8 cellular contexts compared by ENCODE assay signal in genomic region chr7:134646425-134647305, GRCh38. TPM values are rescaled to one million over a fixed set of nuclear protein-coding genes. Genes with fewer than 3 reads are reported as not detected.
DNase-seq lines count a peak whose midpoint lies in the region; ATAC-seq and TF ChIP-seq lines count a peak whose summit lies in the region.

Gene BPGM (plus strand): TSS chr7:134646853. CDS start chr7:134661508, 14,655 bp downstream.

- H3K79me1 ChIP-seq in trophoblast cell (ENCODE audit: low read length) = peaks cover 4% of the 10 kb centered on the region

- peak within 1 kb of the TSS; percentile 3 for H2BK5ac ChIP-seq in trophoblast cell (ENCODE audit: low read depth, low read length, poor library complexity)

- no peaks in the 10 kb centered on the region for H3K4me1 ChIP-seq in trophoblast cell (ENCODE audit: control insufficient read depth in 1 of 2, insufficient read depth in 2 of 2, low read length in 2 of 2)

- H3K4ac ChIP-seq in trophoblast cell (ENCODE audit: low read depth, low read length) = no peak within 1 kb of the TSS

- peak within 1 kb of the TSS; percentile 3 for H2BK120ac ChIP-seq in trophoblast cell (ENCODE audit: insufficient read depth, low read length, poor library complexity)

- DNase-seq in NCI-H1417 (lab: John Stamatoyannopoulos, UW) (peak; percentile 100), SW 1271 (lab: John Stamatoyannopoulos, UW) (peak; percentile 99 to 100), cardiac septum (ENCODE audit: low spot score) (peak; percentile 99), trophoblast cell (peak; percentile 100), type B pancreatic cell (ENCODE audit: extremely low spot score, unreplicated experiment) (peak; percentile 97)

- no peaks in the 10 kb centered on the region for H3K9me3 ChIP-seq in trophoblast cell (ENCODE audit: insufficient read depth, low read depth, low read length)

- H2AK5ac ChIP-seq in trophoblast cell (ENCODE audit: low read length) = no peak within 1 kb of the TSS

- TF ChIP-seq CTCF in GM12874 (IDR thresholded peaks at IDR 0.05; ENCODE audit: insufficient read depth, low read depth, low read length) (peak; percentile 54), type B pancreatic cell (conservative IDR thresholded peaks at IDR 0.05) (peak; percentile 56)

- no peaks in the 10 kb centered on the region for H3K36me3 ChIP-seq in trophoblast cell (ENCODE audit: control insufficient read depth in 1 of 2, insufficient read depth in 2 of 2, low read length in 2 of 2)

- H4K8ac ChIP-seq in trophoblast cell (ENCODE audit: low read depth, low read length) = peak within 1 kb of the TSS; percentile 46

- peak; percentile 99 for ATAC-seq in HG02763 (IDR thresholded peaks at IDR 0.05; ENCODE audit: unreplicated experiment)

- H4K12ac ChIP-seq in trophoblast cell (ENCODE audit: low read depth, low read length) = peak within 1 kb of the TSS; percentile 9

- H4K91ac ChIP-seq in trophoblast cell (ENCODE audit: low read depth, low read length) = peak within 1 kb of the TSS; percentile 3

- H3K27ac ChIP-seq in adipose tissue (ENCODE audit: low read depth, low read length) (peak within 1 kb of the TSS; percentile 30), trophoblast cell (ENCODE audit: low read depth, low read length) (peak within 1 kb of the TSS; percentile 1)

- no peaks in the 10 kb centered on the region for H3K79me2 ChIP-seq in trophoblast cell (ENCODE audit: control insufficient read depth, insufficient read depth, low read length, poor library complexity)

- peak within 1 kb of the TSS; percentile 53 for H2AFZ ChIP-seq in trophoblast cell (ENCODE audit: insufficient read depth, low read length, poor library complexity)

- H3K9me3 Mint-ChIP-seq in type B pancreatic cell = no peaks in the 10 kb centered on the region

- 0% methylated on average over 36 of the region's 36 CpGs for WGBS in adipose tissue, 3 donors
- no CpG with 5 or more reads among the region's 36 CpGs for WGBS in trophoblast cell (ENCODE audit: extremely low coverage, insufficient coverage, insufficient read length)

- H3K4me3 ChIP-seq in trophoblast cell (ENCODE audit: low read depth, low read length) = peak within 1 kb of the TSS; percentile 69

- H3K23ac ChIP-seq in trophoblast cell (ENCODE audit: low read length) = no peak within 1 kb of the TSS

- H3K18ac ChIP-seq in trophoblast cell (ENCODE audit: low read length) = no peak within 1 kb of the TSS

- H2BK12ac ChIP-seq in trophoblast cell (ENCODE audit: low read length) = no peak within 1 kb of the TSS

- H3K36me3 Mint-ChIP-seq in type B pancreatic cell = no peaks in the 10 kb centered on the region

- no peaks in the 10 kb centered on the region for H3K27me3 Mint-ChIP-seq in type B pancreatic cell

- no peaks in the 10 kb centered on the region for H3K27me3 ChIP-seq in trophoblast cell (ENCODE audit: insufficient read depth, low read length)

- H3K27ac Mint-ChIP-seq in type B pancreatic cell = no peak within 1 kb of the TSS

- peaks cover 17% of the 10 kb centered on the region for H3K4me1 Mint-ChIP-seq in type B pancreatic cell (ENCODE audit: unreplicated experiment)

- H3K14ac ChIP-seq in trophoblast cell (ENCODE audit: low read length) = no peak within 1 kb of the TSS

- peak within 1 kb of the TSS; percentile 82 for H3K4me2 ChIP-seq in trophoblast cell (ENCODE audit: low read length)

- no peak within 1 kb of the TSS for H3K4me3 Mint-ChIP-seq in type B pancreatic cell

- intact Hi-C loops in cardiac septum (cut with DNase I) = loop anchor here (5.0 kb wide), 1 partner anchor 106 kb away; no protein-coding TSS in a partner anchor

- H3K9ac ChIP-seq in trophoblast cell (ENCODE audit: low read length) = peak within 1 kb of the TSS; percentile 70

RNA-seq across cellular contexts. Expression of gene BPGM, which starts in this region (rescaled TPM):
- polyA plus RNA-seq in adipose tissue = 10 to 100 TPM in 1 of 3 donors, 1 to 10 TPM in 2; 5.8 to 17.9 (median 9.6) TPM
- 13.2 TPM for total RNA-seq in cardiac septum
- 21.2 and 21.3 TPM in 2 replicates for polyA plus RNA-seq in trophoblast cell (2013)
- 19.6 and 24.3 TPM in 2 replicates for total RNA-seq in type B pancreatic cell (ENCODE audit: low replicate concordance)

Comparison
In these comparisons a context has a peak if more than half of its experiments do, and no peak if none do; other contexts are left out.
1. Peak in every context shown above with its lines: DNase-seq, ATAC-seq, H3K4me3 ChIP-seq and H3K27ac ChIP-seq.